In the genomic region with DNA sequence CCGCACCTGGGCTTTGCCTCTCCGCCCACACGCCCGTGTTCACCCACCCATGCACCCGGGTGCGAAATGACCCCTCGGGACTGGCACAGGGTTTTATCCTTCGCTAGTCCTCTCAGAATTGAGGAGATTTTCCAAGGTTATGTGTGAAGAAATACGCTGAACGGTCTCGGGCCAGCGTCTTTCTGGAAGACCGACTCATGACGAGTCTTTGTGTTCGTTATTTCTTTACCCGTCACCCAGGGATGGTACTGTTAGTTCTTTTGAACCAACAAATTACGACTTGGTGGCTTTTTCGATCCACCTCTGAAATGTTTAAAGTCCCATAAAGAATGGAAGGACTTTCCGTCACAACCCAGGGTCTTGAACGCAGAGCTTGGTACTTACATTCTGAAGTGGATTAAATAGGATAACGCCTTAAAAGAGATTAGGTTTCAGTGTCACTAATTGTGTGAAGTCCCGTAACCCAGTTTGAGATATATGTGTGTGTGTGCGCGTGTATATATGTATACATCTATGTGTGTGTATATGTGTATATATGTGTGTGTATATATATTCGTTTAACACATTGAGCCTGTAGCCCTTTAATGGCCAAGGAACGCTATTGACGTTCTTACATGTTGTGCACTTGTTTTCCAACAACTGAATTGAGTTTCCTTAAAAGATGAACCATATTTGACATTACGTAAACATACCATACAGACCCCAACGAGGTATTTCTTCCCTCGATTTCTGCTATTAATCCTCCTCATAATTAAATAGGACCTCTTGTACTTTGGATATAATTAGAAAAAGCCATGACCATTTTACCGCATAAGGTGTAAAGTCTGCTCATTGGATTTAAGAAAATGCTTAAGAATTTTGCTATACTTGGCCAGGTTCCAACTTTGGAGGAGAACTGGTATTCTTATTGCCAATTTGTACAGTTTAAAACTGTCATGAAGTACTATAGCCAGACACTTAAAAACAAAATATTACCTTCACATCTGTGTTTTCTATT, we compare ENCODE assay signal across 8 cellular contexts. TPM values are rescaled to one million over a fixed set of nuclear protein-coding genes. Genes with fewer than 3 reads are reported as not detected.
A peak's percentile ranks its signal among the peaks of the same experiment; 100 is the strongest.
DNase-seq lines count a peak whose midpoint lies in the region; ATAC-seq and TF ChIP-seq lines count a peak whose summit lies in the region.

No MANE protein-coding gene starts in this region.

- H3K27me3 Mint-ChIP-seq in GM23338 (ENCODE audit: insufficient read depth, low read depth, poor library complexity) (peaks cover 12% of the 10 kb centered on the region), nephron progenitor cell (ENCODE audit: low read depth, poor library complexity) (no peaks in the 10 kb centered on the region)

- H3K27me3 ChIP-seq in GM23338 (ENCODE audit: insufficient read depth) (no peaks in the 10 kb centered on the region), SJCRH30 (no peaks in the 10 kb centered on the region)

- H3K79me2 ChIP-seq in GM23338 (replicated peaks; ENCODE audit: insufficient read depth), result peaks cover 65% of the 10 kb centered on the region

- H3K4me3 Mint-ChIP-seq in GM23338 (peak overlapping the region; percentile 98), nephron progenitor cell (peak overlapping the region; percentile 98)

- peaks cover 41% of the 10 kb centered on the region for H3K4me1 Mint-ChIP-seq in GM23338
- H3K4me1 Mint-ChIP-seq in nephron progenitor cell, result peaks cover 66% of the 10 kb centered on the region

- peak overlapping the region; percentile 76 for H2AFZ ChIP-seq in GM23338

- TF ChIP-seq CTCF in AG09309 (IDR thresholded peaks at IDR 0.05; ENCODE audit: control insufficient read depth, insufficient read depth, low read depth, low read length, missing control alignments), result no peak
- no peak for TF ChIP-seq CTCF in GM23338 (conservative IDR thresholded peaks at IDR 0.05; ENCODE audit: low read depth in 2 of 2)
- TF ChIP-seq CTCF in epithelial cell of esophagus (IDR thresholded peaks at IDR 0.05; ENCODE audit: insufficient read depth, low read depth, low read length, missing control alignments), result no peak
- no peak for TF ChIP-seq CTCF in nephron progenitor cell (IDR thresholded peaks at IDR 0.05)

- H3K27ac ChIP-seq in GM23338 (ENCODE audit: low read depth) (peak overlapping the region; percentile 97), SJCRH30 (peak overlapping the region; percentile 86)

- peak overlapping the region; percentile 99 for H3K27ac Mint-ChIP-seq in GM23338
- peak overlapping the region; percentile 100 for H3K27ac Mint-ChIP-seq in nephron progenitor cell

- no peaks in the 10 kb centered on the region for H3K9me2 ChIP-seq in GM23338 (ENCODE audit: insufficient read depth)

- H4K20me1 ChIP-seq in GM23338 (replicated peaks; ENCODE audit: insufficient read depth), result peaks cover 42% of the 10 kb centered on the region

- H3K4me1 ChIP-seq in GM23338 (ENCODE audit: insufficient read depth) (peaks cover 23% of the 10 kb centered on the region), SJCRH30 (peaks cover 14% of the 10 kb centered on the region)

- H3K36me3 ChIP-seq in GM23338 (ENCODE audit: insufficient read depth) (no peaks in the 10 kb centered on the region), SJCRH30 (peaks cover 22% of the 10 kb centered on the region)

- no peaks in the 10 kb centered on the region for H3K9me3 Mint-ChIP-seq in GM23338
- H3K9me3 Mint-ChIP-seq in nephron progenitor cell, result no peaks in the 10 kb centered on the region

- ATAC-seq in GM23338, result no peak; the same call in 2 of the 3 replicates
- no peak for ATAC-seq in HG02571 (IDR thresholded peaks at IDR 0.05; ENCODE audit: unreplicated experiment)
- ATAC-seq in HG03025 (IDR thresholded peaks at IDR 0.05; ENCODE audit: low FRiP score, unreplicated experiment), result no peak

- H3K4me3 ChIP-seq in AG09309 (ENCODE audit: control insufficient read depth, low read depth, low read length) (peak overlapping the region; percentile 80), GM23338 (peak overlapping the region; percentile 95), SJCRH30 (peak overlapping the region; percentile 80), epithelial cell of esophagus (ENCODE audit: low read length) (peak overlapping the region; percentile 91)

- DNase-seq in AG09309 (ENCODE audit: low read depth), result no peak
- DNase-seq in GM23338 (ENCODE audit: low spot score), result no peak
- DNase-seq in SJCRH30, result peak in 1 of 2 experiments; percentile 70
- peak; percentile 30 for DNase-seq in epithelial cell of esophagus (ENCODE audit: low read depth)
- DNase-seq in nephron progenitor cell, result no peak
- DNase-seq in NK-92 treated with Interleukin-12 subunit alpha and Interleukin-12 subunit beta, amount 100 ng/mL, for 24 hours (lab: John Stamatoyannopoulos, UW), result no peak

- H3K4me2 ChIP-seq in GM23338, result peak overlapping the region; percentile 94

- H3K9me3 ChIP-seq in SJCRH30 (replicated peaks), result no peaks in the 10 kb centered on the region

- H3F3A ChIP-seq in GM23338 (replicated peaks; ENCODE audit: low read depth), result no peaks in the 10 kb centered on the region

- no peaks in the 10 kb centered on the region for H3K36me3 Mint-ChIP-seq in GM23338 (ENCODE audit: low read depth)
- peaks cover 5% of the 10 kb centered on the region for H3K36me3 Mint-ChIP-seq in nephron progenitor cell (ENCODE audit: low read depth)

TF ChIP-seq in GM23338, 12 proteins besides CTCF, POLR2A, EP300 and RAD21 (continues in another document):
- TF ChIP-seq EZH2 (IDR thresholded peaks at IDR 0.05; ENCODE audit: low read depth, unreplicated experiment) (no peak), POLR2AphosphoS5 (IDR thresholded peaks at IDR 0.05; ENCODE audit: low read depth) (no peak), NANOG (IDR thresholded peaks at IDR 0.05; ENCODE audit: borderline replicate concordance) (no peak), EZH2phosphoT487 (IDR thresholded peaks at IDR 0.05; ENCODE audit: unreplicated experiment) (no peak)
- TF ChIP-seq, protein P1, sequence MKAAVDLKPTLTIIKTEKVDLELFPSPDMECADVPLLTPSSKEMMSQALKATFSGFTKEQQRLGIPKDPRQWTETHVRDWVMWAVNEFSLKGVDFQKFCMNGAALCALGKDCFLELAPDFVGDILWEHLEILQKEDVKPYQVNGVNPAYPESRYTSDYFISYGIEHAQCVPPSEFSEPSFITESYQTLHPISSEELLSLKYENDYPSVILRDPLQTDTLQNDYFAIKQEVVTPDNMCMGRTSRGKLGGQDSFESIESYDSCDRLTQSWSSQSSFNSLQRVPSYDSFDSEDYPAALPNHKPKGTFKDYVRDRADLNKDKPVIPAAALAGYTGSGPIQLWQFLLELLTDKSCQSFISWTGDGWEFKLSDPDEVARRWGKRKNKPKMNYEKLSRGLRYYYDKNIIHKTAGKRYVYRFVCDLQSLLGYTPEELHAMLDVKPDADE (IDR thresholded peaks at IDR 0.05), result no peak

RNA-seq across cellular contexts. Expression of a gene that starts 0.9 kb away (rescaled TPM):
- total RNA-seq in GM23338 (2014; rRNA removed; shearing (Covaris generic)), result 75.0 and 75.6 TPM in 2 replicates
- polyA plus RNA-seq in GM23338 (2016; fragmentation: Nextera tagmentation; extraction: Ambion mirVana), result 242 and 281 TPM in 2 replicates
- 303 and 335 TPM in 2 replicates for total RNA-seq in SJCRH30 (2014; rRNA removed; shearing (Covaris generic))
